Comparison of ENCODE assay signal across 15 cellular contexts in genomic region chr16:474420-475122, GRCh38. TPM values are rescaled to one million over a fixed set of nuclear protein-coding genes. Genes with fewer than 3 reads are reported as not detected.
DNase-seq lines count a peak whose midpoint lies in the region; ATAC-seq and TF ChIP-seq lines count a peak whose summit lies in the region.
"Had no signal": no experiment of that assay in that cellular context is flagged by ENCODE, and none has a peak within 500 bp of the region (broad histone marks: within the 10 kb centered on the region; RNA-seq: fewer than 3 reads in every experiment).

No MANE protein-coding gene starts in this region.

- H3K27me3 ChIP-seq in dorsolateral prefrontal cortex (no peaks in the 10 kb centered on the region), esophagus muscularis mucosa (no peaks in the 10 kb centered on the region), upper lobe of right lung (no peaks in the 10 kb centered on the region)
- H3K27me3 ChIP-seq: stomach had no signal

- ATAC-seq in stimulated activated effector memory CD8-positive, alpha-beta T cell treated with anti-CD3 and anti-CD28 coated beads, Interleukin-12 subunit alpha, Interleukin-12 subunit beta, amount 100 ng/mL, for 72 hours = no peak
- ATAC-seq in HG02610 (IDR thresholded peaks at IDR 0.05; ENCODE audit: unreplicated experiment) (no peak), upper lobe of right lung (no peak)

- H3K36me3 Mint-ChIP-seq in stimulated activated effector memory CD8-positive, alpha-beta T cell treated with anti-CD3 and anti-CD28 coated beads, Interleukin-12 subunit alpha, Interleukin-12 subunit beta, amount 100 ng/mL, for 72 hours = peaks cover 21% of the 10 kb centered on the region

- WGBS in esophagus muscularis mucosa = 90% methylated on average over 19 of the region's 19 CpGs

- H3K27ac ChIP-seq in dorsolateral prefrontal cortex = peak overlapping the region; percentile 5 to 96 (median 86)
- H3K27ac ChIP-seq in esophagus muscularis mucosa (replicated peaks in 1 of 4) = no peak overlapping the region
- H3K27ac ChIP-seq in upper lobe of right lung = no peak overlapping the region
- H3K27ac ChIP-seq: stomach had no signal

- TF ChIP-seq CTCF in dorsolateral prefrontal cortex (IDR thresholded peaks at IDR 0.05 in 54 of 56, conservative IDR thresholded peaks at IDR 0.05 in 2 of 56; ENCODE audit: low read depth in 1 of 56, partially characterized antibody in 56 of 56) (peak in 2 of 56 donors; percentile 9 to 11), esophagus muscularis mucosa (IDR thresholded peaks at IDR 0.05) (no peak), upper lobe of right lung (IDR thresholded peaks at IDR 0.05) (no peak)

- no peak for TF ChIP-seq POLR2A in esophagus muscularis mucosa (IDR thresholded peaks at IDR 0.05; ENCODE audit: low read depth)

- no peak overlapping the region for H3K4me3 Mint-ChIP-seq in stimulated activated effector memory CD8-positive, alpha-beta T cell treated with anti-CD3 and anti-CD28 coated beads, Interleukin-12 subunit alpha, Interleukin-12 subunit beta, amount 100 ng/mL, for 72 hours

- H3K36me3 ChIP-seq in esophagus muscularis mucosa (peaks cover 5 to 53% (median 24%) of the 10 kb centered on the region in 4 donors), upper lobe of right lung (peaks cover 16% of the 10 kb centered on the region)

- TF ChIP-seq EP300 in esophagus muscularis mucosa (IDR thresholded peaks at IDR 0.05) = no peak

- H3K4me1 ChIP-seq in esophagus muscularis mucosa = peaks cover 0 to 37% (median 22%) of the 10 kb centered on the region in 4 donors
- H3K4me1 ChIP-seq in upper lobe of right lung = no peaks in the 10 kb centered on the region

- peaks cover 6% of the 10 kb centered on the region for H3K4me1 Mint-ChIP-seq in stimulated activated effector memory CD8-positive, alpha-beta T cell treated with anti-CD3 and anti-CD28 coated beads, Interleukin-12 subunit alpha, Interleukin-12 subunit beta, amount 100 ng/mL, for 72 hours

- H3K9me3 ChIP-seq in esophagus muscularis mucosa (no peaks in the 10 kb centered on the region), upper lobe of right lung (no peaks in the 10 kb centered on the region)
- H3K9me3 ChIP-seq: stomach had no signal

- H3K4me3 ChIP-seq in dorsolateral prefrontal cortex = peak overlapping the region in 35 of 59 donors; percentile 5 to 49 (median 21)
- H3K4me3 ChIP-seq in esophagus muscularis mucosa = no peak overlapping the region
- no peak overlapping the region for H3K4me3 ChIP-seq in upper lobe of right lung
- H3K4me3 ChIP-seq: stomach had no signal

- intact Hi-C loops in dorsolateral prefrontal cortex (cut with DNase I) = loop anchor here in 1 of 2 donors (5.0 kb wide), 2 partner anchors 47 to 77 kb away; partner anchors contain the start of genes NME4 and RAB11FIP3
- intact Hi-C loops in esophagus muscularis mucosa (cut with DNase I) = no loop called here
- intact Hi-C loops in upper lobe of right lung (cut with DNase I) = no loop called here

- no peaks in the 10 kb centered on the region for H3K9me3 Mint-ChIP-seq in stimulated activated effector memory CD8-positive, alpha-beta T cell treated with anti-CD3 and anti-CD28 coated beads, Interleukin-12 subunit alpha, Interleukin-12 subunit beta, amount 100 ng/mL, for 72 hours

- H3K27ac Mint-ChIP-seq in stimulated activated effector memory CD8-positive, alpha-beta T cell treated with anti-CD3 and anti-CD28 coated beads, Interleukin-12 subunit alpha, Interleukin-12 subunit beta, amount 100 ng/mL, for 72 hours = peak overlapping the region; percentile 48

- DNase-seq in HuH-7 (ENCODE audit: low spot score) (peak; percentile 57), dorsolateral prefrontal cortex (peak in 1 of 10 donors; percentile 45), medulla oblongata (ENCODE audit: extremely low spot score) (peak; percentile 71), islet precursor cell (no peak), esophagus muscularis mucosa (ENCODE audit: extremely low spot score) (no peak), upper lobe of right lung (no peak)
- DNase-seq in stimulated activated effector memory CD8-positive, alpha-beta T cell treated with anti-CD3 and anti-CD28 coated beads, Interleukin-12 subunit alpha, Interleukin-12 subunit beta, amount 100 ng/mL, for 72 hours (ENCODE audit: low spot score in 2 of 2) = no peak
- DNase-seq: activated CD4-positive, alpha-beta T cell treated with anti-CD3 and anti-CD28 coated beads for 1 hour; activated effector memory CD4-positive, alpha-beta T cell treated with anti-CD3 and anti-CD28 coated beads, Interleukin-2, amount 50 U/mL, for 16 hours; aorta; NCI-H1105; NCI-H2171; Right ventricle myocardium superior; stomach had no signal

RNA-seq across cellular contexts. Expression of gene RAB11FIP3, which starts 49.1 kb away (rescaled TPM):
- total RNA-seq in dorsolateral prefrontal cortex (100 to 1,000 TPM in 110 of 120 experiments, 10 to 100 TPM in 10; 84.7 to 179 (median 116) TPM), esophagus muscularis mucosa (10 to 100 TPM; 50.3 to 77.9 (median 58.8) TPM), upper lobe of right lung (44.1 TPM)

RNA-seq across cellular contexts. Expression of gene CAPN15, which starts 52.9 kb away (rescaled TPM):
- 10 to 100 TPM; 18.8 to 69.8 (median 34.2) TPM for total RNA-seq in dorsolateral prefrontal cortex
- total RNA-seq in esophagus muscularis mucosa = 10 to 100 TPM; 24.9 to 44.7 (median 43.3) TPM
- total RNA-seq in upper lobe of right lung = 45.2 TPM

Comparison
In these comparisons a context has a peak if more than half of its experiments do, and no peak if none do; other contexts are left out.
1. DNase-seq: peak in HuH-7 (single experiment) and medulla oblongata (single experiment); none in stimulated activated effector memory CD8-positive, alpha-beta T cell treated with anti-CD3 and anti-CD28 coated beads, Interleukin-12 subunit alpha, Interleukin-12 subunit beta, amount 100 ng/mL, for 72 hours (0 of 2), islet precursor cell (single experiment), esophagus muscularis mucosa (single experiment) and upper lobe of right lung (single experiment).
2. H3K27ac ChIP-seq: peak in dorsolateral prefrontal cortex (59 of 59); none in esophagus muscularis mucosa (0 of 4) and upper lobe of right lung (single experiment).
3. H3K4me3 ChIP-seq: peak in dorsolateral prefrontal cortex (35 of 59); none in esophagus muscularis mucosa (0 of 4) and upper lobe of right lung (single experiment).